1 cellular context compared by ENCODE assay signal in the genomic region with DNA sequence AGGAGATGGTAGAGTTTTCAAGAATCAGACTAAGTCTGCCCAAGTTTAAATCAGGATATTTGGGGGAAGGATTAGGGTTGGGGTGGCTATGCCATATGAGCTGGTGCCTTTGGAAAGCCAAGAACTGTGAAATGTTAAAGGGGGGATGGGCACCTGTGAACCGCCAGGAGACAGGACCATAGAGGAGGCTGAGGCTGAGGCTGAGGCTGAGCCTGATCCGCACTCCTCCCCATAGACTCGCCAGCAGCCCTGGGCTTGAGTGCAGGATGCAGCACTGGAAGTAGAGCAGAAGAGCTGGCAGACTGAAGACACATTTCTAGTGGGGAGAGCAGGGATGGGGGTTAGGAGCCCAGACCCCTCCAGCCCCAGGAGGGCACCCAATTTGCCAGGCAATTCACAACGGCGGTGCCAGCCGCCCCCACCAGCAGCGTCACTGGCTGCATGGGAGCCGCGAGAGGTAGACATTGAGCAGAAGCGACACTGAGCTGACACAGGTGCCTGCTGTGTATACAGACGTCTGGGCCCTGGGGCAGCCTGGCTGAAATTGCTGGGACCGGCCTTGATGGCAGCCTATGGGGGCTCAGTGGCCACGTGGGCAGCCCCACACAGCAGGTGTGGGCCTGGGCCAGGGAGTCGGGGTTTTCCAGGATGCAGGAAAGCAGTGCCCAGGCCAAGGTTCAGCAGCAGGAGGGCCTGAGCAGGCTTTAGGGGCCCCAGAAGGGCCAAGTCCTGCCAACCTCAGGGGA.
TF ChIP-seq lines count a peak whose summit lies in the region.

No MANE protein-coding gene starts in this region.

TF ChIP-seq in GM23338, 12 proteins besides CTCF, POLR2A, EP300 and RAD21:
- no peak for TF ChIP-seq ZNF114 (CRISPR knock-in tag; IDR thresholded peaks at IDR 0.05)
- no peak for TF ChIP-seq ZNF331 (CRISPR knock-in tag; IDR thresholded peaks at IDR 0.05; ENCODE audit: low read depth)
- no peak for TF ChIP-seq JUNB (IDR thresholded peaks at IDR 0.05; ENCODE audit: unreplicated experiment)
- TF ChIP-seq POLR2AphosphoS5 (IDR thresholded peaks at IDR 0.05; ENCODE audit: low read depth): no peak
- TF ChIP-seq, protein P1, sequence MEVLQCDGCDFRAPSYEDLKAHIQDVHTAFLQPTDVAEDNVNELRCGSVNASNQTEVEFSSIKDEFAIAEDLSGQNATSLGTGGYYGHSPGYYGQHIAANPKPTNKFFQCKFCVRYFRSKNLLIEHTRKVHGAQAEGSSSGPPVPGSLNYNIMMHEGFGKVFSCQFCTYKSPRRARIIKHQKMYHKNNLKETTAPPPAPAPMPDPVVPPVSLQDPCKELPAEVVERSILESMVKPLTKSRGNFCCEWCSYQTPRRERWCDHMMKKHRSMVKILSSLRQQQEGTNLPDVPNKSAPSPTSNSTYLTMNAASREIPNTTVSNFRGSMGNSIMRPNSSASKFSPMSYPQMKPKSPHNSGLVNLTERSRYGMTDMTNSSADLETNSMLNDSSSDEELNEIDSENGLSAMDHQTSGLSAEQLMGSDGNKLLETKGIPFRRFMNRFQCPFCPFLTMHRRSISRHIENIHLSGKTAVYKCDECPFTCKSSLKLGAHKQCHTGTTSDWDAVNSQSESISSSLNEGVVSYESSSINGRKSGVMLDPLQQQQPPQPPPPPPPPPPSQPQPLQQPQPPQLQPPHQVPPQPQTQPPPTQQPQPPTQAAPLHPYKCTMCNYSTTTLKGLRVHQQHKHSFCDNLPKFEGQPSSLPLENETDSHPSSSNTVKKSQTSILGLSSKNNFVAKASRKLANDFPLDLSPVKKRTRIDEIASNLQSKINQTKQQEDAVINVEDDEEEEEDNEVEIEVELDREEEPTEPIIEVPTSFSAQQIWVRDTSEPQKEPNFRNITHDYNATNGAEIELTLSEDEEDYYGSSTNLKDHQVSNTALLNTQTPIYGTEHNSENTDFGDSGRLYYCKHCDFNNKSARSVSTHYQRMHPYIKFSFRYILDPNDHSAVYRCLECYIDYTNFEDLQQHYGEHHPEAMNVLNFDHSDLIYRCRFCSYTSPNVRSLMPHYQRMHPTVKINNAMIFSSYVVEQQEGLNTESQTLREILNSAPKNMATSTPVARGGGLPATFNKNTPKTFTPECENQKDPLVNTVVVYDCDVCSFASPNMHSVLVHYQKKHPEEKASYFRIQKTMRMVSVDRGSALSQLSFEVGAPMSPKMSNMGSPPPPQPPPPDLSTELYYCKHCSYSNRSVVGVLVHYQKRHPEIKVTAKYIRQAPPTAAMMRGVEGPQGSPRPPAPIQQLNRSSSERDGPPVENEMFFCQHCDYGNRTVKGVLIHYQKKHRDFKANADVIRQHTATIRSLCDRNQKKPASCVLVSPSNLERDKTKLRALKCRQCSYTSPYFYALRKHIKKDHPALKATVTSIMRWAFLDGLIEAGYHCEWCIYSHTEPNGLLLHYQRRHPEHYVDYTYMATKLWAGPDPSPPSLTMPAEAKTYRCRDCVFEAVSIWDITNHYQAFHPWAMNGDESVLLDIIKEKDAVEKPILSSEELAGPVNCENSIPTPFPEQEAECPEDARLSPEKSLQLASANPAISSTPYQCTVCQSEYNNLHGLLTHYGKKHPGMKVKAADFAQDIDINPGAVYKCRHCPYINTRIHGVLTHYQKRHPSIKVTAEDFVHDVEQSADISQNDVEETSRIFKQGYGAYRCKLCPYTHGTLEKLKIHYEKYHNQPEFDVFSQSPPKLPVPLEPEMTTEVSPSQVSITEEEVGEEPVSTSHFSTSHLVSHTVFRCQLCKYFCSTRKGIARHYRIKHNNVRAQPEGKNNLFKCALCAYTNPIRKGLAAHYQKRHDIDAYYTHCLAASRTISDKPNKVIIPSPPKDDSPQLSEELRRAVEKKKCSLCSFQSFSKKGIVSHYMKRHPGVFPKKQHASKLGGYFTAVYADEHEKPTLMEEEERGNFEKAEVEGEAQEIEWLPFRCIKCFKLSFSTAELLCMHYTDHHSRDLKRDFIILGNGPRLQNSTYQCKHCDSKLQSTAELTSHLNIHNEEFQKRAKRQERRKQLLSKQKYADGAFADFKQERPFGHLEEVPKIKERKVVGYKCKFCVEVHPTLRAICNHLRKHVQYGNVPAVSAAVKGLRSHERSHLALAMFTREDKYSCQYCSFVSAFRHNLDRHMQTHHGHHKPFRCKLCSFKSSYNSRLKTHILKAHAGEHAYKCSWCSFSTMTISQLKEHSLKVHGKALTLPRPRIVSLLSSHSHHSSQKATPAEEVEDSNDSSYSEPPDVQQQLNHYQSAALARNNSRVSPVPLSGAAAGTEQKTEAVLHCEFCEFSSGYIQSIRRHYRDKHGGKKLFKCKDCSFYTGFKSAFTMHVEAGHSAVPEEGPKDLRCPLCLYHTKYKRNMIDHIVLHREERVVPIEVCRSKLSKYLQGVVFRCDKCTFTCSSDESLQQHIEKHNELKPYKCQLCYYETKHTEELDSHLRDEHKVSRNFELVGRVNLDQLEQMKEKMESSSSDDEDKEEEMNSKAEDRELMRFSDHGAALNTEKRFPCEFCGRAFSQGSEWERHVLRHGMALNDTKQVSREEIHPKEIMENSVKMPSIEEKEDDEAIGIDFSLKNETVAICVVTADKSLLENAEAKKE (CRISPR knock-in tag; IDR thresholded peaks at IDR 0.05): no peak
